8 cellular contexts compared by ENCODE assay signal in the genomic region with DNA sequence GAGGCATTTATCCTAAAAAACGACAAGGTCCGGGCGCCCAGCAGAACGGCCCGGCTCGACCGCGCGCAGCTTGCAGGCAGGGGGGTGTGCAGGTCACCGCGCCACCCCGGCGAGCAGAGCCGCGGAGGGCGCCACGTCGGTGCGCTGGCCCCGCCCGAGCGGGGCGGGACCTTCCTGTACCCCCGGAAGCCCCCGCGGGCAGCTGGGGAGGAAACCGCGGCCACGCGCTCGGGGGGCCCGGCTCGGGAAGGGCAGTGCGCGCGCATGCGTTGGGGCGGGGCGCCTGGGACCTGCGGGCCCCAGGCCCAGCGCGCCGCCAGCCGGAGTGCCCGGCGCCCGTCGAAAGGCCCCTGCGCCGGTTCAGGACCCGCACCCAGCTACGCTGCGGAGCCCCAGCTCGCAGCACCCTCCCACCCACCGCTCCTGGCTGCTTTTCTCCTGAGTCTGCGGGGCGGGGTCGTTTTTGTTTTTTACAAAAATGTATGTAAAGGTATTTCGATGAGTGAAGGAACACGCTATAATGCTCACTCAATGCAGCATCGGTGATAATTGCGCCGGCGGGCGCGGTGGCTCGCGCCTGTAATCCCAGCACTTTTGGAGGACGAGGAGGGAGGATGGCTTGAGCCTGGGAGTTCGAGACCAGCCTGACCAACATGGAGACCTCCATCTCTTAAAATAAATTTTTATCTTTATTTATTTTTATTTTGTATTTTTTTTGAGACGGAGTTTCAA. TPM values are rescaled to one million over a fixed set of nuclear protein-coding genes. Genes with fewer than 3 reads are reported as not detected.
DNase-seq lines count a peak whose midpoint lies in the region; ATAC-seq and TF ChIP-seq lines count a peak whose summit lies in the region.

No MANE protein-coding gene starts in this region.

- peaks cover 24% of the 10 kb centered on the region for H3K4me1 Mint-ChIP-seq in type B pancreatic cell (ENCODE audit: unreplicated experiment)

- intact Hi-C loops in posterior vena cava (cut with DNase I) = no loop called here

- peak overlapping the region; percentile 62 for H3K27ac Mint-ChIP-seq in type B pancreatic cell

- H3K4me3 ChIP-seq in AG10803 (ENCODE audit: low read length) (peak overlapping the region; percentile 69), NB4 (ENCODE audit: low read depth, low read length) (peak overlapping the region; percentile 36)

- H3K27me3 Mint-ChIP-seq in type B pancreatic cell = no peaks in the 10 kb centered on the region

- DNase-seq in AG10803 (ENCODE audit: low read depth) (peak; percentile 62), NB4 (ENCODE audit: low read depth) (peak; percentile 65), globus pallidus (ENCODE audit: low spot score) (peak; percentile 54), posterior vena cava (ENCODE audit: low spot score) (peak; percentile 92), type B pancreatic cell (ENCODE audit: extremely low spot score, unreplicated experiment) (peak; percentile 83), HuH-7.5 (ENCODE audit: low spot score) (no peak)
- DNase-seq in activated effector memory CD4-positive, alpha-beta T cell treated with Interleukin-2 at 50 U/mL for 16 hours = peak; percentile 82

- no peaks in the 10 kb centered on the region for H3K36me3 Mint-ChIP-seq in type B pancreatic cell

- TF ChIP-seq POLR2A in NB4 (IDR thresholded peaks at IDR 0.05; ENCODE audit: extremely low read depth, insufficient read length) = no peak

- no peak for TF ChIP-seq CTCF in AG10803 (conservative IDR thresholded peaks at IDR 0.05; ENCODE audit: low read length)
- no peak for TF ChIP-seq CTCF in NB4 (IDR thresholded peaks at IDR 0.05; ENCODE audit: low read depth, low read length)
- no peak for TF ChIP-seq CTCF in type B pancreatic cell (conservative IDR thresholded peaks at IDR 0.05)

- ATAC-seq in GM19467 (IDR thresholded peaks at IDR 0.05; ENCODE audit: unreplicated experiment) = peak; percentile 76

- no peaks in the 10 kb centered on the region for H3K9me3 Mint-ChIP-seq in type B pancreatic cell

- H3K4me3 Mint-ChIP-seq in type B pancreatic cell = peak overlapping the region; percentile 78

RNA-seq across cellular contexts. Expression of a gene that starts 47.7 kb away (rescaled TPM):
- total RNA-seq in posterior vena cava (1 to 10 TPM; 1.9 to 2.2 TPM), type B pancreatic cell (ENCODE audit: low replicate concordance) (0.87 and 1.5 TPM in 2 replicates)
